In genomic region chr18:1026930-1027329, GRCh38 we compare ENCODE assay signal across 39 cellular contexts.
"Had no signal": no experiment of that assay in that cellular context is flagged by ENCODE, and none has a peak within 500 bp of the region (broad histone marks: within the 10 kb centered on the region; RNA-seq: fewer than 3 reads in every experiment).

No MANE protein-coding gene starts in this region.

- H3K27me3 ChIP-seq: adrenal gland, ascending aorta, body of pancreas, brain microvascular endothelial cell, cardiac muscle cell had no signal

- H3K4me1 Mint-ChIP-seq: activated naive CD4-positive, alpha-beta T cell treated with anti-CD3 and anti-CD28 coated beads, Interleukin-2, amount 10 ng/mL, durations not matched to agents 7 days and 5 days; activated naive CD4-positive, alpha-beta T cell treated with anti-CD3 and anti-CD28 coated beads, Interleukin-2, amount 50 U/mL, for 24 hours; activated naive CD8-positive, alpha-beta T cell treated with anti-CD3 and anti-CD28 coated beads for 36 hours; activated naive CD8-positive, alpha-beta T cell treated with anti-CD3 and anti-CD28 coated beads, Interleukin-2, amount 10 ng/mL, durations not matched to agents 7 days and 5 days; activated naive CD8-positive, alpha-beta T cell treated with anti-CD3 and anti-CD28 coated beads, Interleukin-2, amount 50 U/mL, for 24 hours; activated T-helper 17 cell treated with anti-CD3 and anti-CD28 coated beads, Interleukin-2, amount 50 U/mL, for 72 hours; brain; central memory CD8-positive, alpha-beta T cell had no signal

- DNase-seq: activated effector memory CD4-positive, alpha-beta T cell treated with anti-CD3 and anti-CD28 coated beads, Interleukin-2, amount 50 U/mL, for 16 hours; activated effector memory CD4-positive, alpha-beta T cell treated with Interleukin-2 at 50 U/mL for 16 hours; activated gamma-delta T cell; activated gamma-delta T cell treated with Interleukin-2 at 50 U/mL for 16 hours; activated naive CD4-positive, alpha-beta T cell; activated naive CD4-positive, alpha-beta T cell treated with anti-CD3 and anti-CD28 coated beads for 36 hours; activated naive CD4-positive, alpha-beta T cell treated with anti-CD3 and anti-CD28 coated beads, Interleukin-2, amount 10 ng/mL, durations not matched to agents 7 days and 5 days; activated naive CD4-positive, alpha-beta T cell treated with anti-CD3 and anti-CD28 coated beads, Interleukin-2, amount 50 U/mL, for 16 hours; activated naive CD4-positive, alpha-beta T cell treated with Interleukin-2 at 50 U/mL for 16 hours; activated naive CD8-positive, alpha-beta T cell treated with anti-CD3 and anti-CD28 coated beads for 36 hours; activated naive CD8-positive, alpha-beta T cell treated with anti-CD3 and anti-CD28 coated beads, Interleukin-2, amount 10 ng/mL, durations not matched to agents 7 days and 5 days; activated naive CD8-positive, alpha-beta T cell treated with anti-CD3 and anti-CD28 coated beads, Interleukin-2, amount 50 U/mL, for 24 hours; activated T-cell treated with anti-CD3 and anti-CD28 coated beads, Interleukin-2, amount 50 U/mL, for 1 hour; activated T-cell treated with anti-CD3 and anti-CD28 coated beads, Interleukin-2, amount 50 U/mL, for 24 hours; activated T-cell treated with anti-CD3 and anti-CD28 coated beads, Interleukin-2, amount 50 U/mL, for 4 hours; activated T-cell treated with anti-CD3 and anti-CD28 coated beads, Interleukin-2, amount 50 U/mL, for 48 hours; activated T-cell treated with anti-CD3 and anti-CD28 coated beads, Interleukin-2, amount 50 U/mL, for 72 hours; adrenal gland; amniotic stem cell; amygdala; anterior cingulate cortex; aorta; body of pancreas; brain microvascular endothelial cell; caudate nucleus; central memory CD4-positive, alpha-beta T cell; cerebellar nuclear complex had no signal

- FAIRE-seq: astrocyte, bronchial epithelial cell had no signal

- H3K9me3 ChIP-seq: adrenal gland, ascending aorta, body of pancreas had no signal

- ATAC-seq: activated naive CD4-positive, alpha-beta T cell treated with anti-CD3 and anti-CD28 coated beads, Interleukin-2, amount 50 U/mL, for 72 hours; activated naive CD8-positive, alpha-beta T cell treated with anti-CD3 and anti-CD28 coated beads, Interleukin-2, amount 50 U/mL, for 24 hours; activated T-cell treated with anti-CD3 and anti-CD28 coated beads, Interleukin-2, amount 50 U/mL, for 4 hours; activated T-cell treated with anti-CD3 and anti-CD28 coated beads, Interleukin-2, amount 50 U/mL, for 72 hours; activated T-helper 17 cell treated with anti-CD3 and anti-CD28 coated beads, Interleukin-2, amount 50 U/mL, for 72 hours; body of pancreas had no signal

- H3K4me1 ChIP-seq: adrenal gland, ascending aorta, body of pancreas had no signal

- H3K36me3 Mint-ChIP-seq: activated naive CD4-positive, alpha-beta T cell treated with anti-CD3 and anti-CD28 coated beads, Interleukin-2, amount 10 ng/mL, durations not matched to agents 7 days and 5 days; activated naive CD4-positive, alpha-beta T cell treated with anti-CD3 and anti-CD28 coated beads, Interleukin-2, amount 50 U/mL, for 24 hours; activated naive CD8-positive, alpha-beta T cell; activated naive CD8-positive, alpha-beta T cell treated with anti-CD3 and anti-CD28 coated beads for 36 hours; activated naive CD8-positive, alpha-beta T cell treated with anti-CD3 and anti-CD28 coated beads, Interleukin-2, amount 10 ng/mL, durations not matched to agents 7 days and 5 days; brain had no signal

- H3K4me3 ChIP-seq: adrenal gland, ascending aorta, body of pancreas, cardiac muscle cell had no signal

- H3K27me3 Mint-ChIP-seq: activated naive CD4-positive, alpha-beta T cell treated with anti-CD3 and anti-CD28 coated beads, Interleukin-2, amount 10 ng/mL, durations not matched to agents 7 days and 5 days; activated naive CD4-positive, alpha-beta T cell treated with anti-CD3 and anti-CD28 coated beads, Interleukin-2, amount 50 U/mL, for 24 hours; activated naive CD8-positive, alpha-beta T cell treated with anti-CD3 and anti-CD28 coated beads, Interleukin-2, amount 10 ng/mL, durations not matched to agents 7 days and 5 days; activated naive CD8-positive, alpha-beta T cell treated with anti-CD3 and anti-CD28 coated beads, Interleukin-2, amount 50 U/mL, for 24 hours; activated T-cell treated with anti-CD3 and anti-CD28 coated beads, Interleukin-2, amount 50 U/mL, for 24 hours; activated T-helper 17 cell treated with anti-CD3 and anti-CD28 coated beads, Interleukin-2, amount 50 U/mL, for 72 hours; central memory CD8-positive, alpha-beta T cell had no signal

- H3K4me3 Mint-ChIP-seq: activated naive CD4-positive, alpha-beta T cell treated with anti-CD3 and anti-CD28 coated beads for 36 hours; activated naive CD4-positive, alpha-beta T cell treated with anti-CD3 and anti-CD28 coated beads, Interleukin-2, amount 10 ng/mL, durations not matched to agents 7 days and 5 days; activated naive CD4-positive, alpha-beta T cell treated with anti-CD3 and anti-CD28 coated beads, Interleukin-2, amount 50 U/mL, for 24 hours; activated naive CD8-positive, alpha-beta T cell; activated naive CD8-positive, alpha-beta T cell treated with anti-CD3 and anti-CD28 coated beads for 36 hours; activated naive CD8-positive, alpha-beta T cell treated with anti-CD3 and anti-CD28 coated beads, Interleukin-2, amount 10 ng/mL, durations not matched to agents 7 days and 5 days; activated naive CD8-positive, alpha-beta T cell treated with anti-CD3 and anti-CD28 coated beads, Interleukin-2, amount 50 U/mL, for 24 hours; activated T-cell treated with anti-CD3 and anti-CD28 coated beads, Interleukin-2, amount 50 U/mL, for 24 hours; activated T-cell treated with anti-CD3 and anti-CD28 coated beads, Interleukin-2, amount 50 U/mL, for 4 hours; activated T-cell treated with anti-CD3 and anti-CD28 coated beads, Interleukin-2, amount 50 U/mL, for 72 hours; activated T-helper 1 cell treated with anti-CD3 and anti-CD28 coated beads, Interleukin-12 subunit alpha, Interleukin-12 subunit beta, Interleukin-2, Interleukin-4 antibody, amounts not matched to agents 30 ng/mL and 10 ng/mL and 1 ng/mL, durations not matched to agents 14 hours and 24 hours and 36 hours; activated T-helper 17 cell treated with anti-CD3 and anti-CD28 coated beads, Interleukin-2, amount 50 U/mL, for 72 hours; brain; central memory CD8-positive, alpha-beta T cell had no signal

- H3K27ac Mint-ChIP-seq: activated naive CD4-positive, alpha-beta T cell treated with anti-CD3 and anti-CD28 coated beads for 36 hours; activated naive CD4-positive, alpha-beta T cell treated with anti-CD3 and anti-CD28 coated beads, Interleukin-2, amount 10 ng/mL, durations not matched to agents 7 days and 5 days; activated naive CD4-positive, alpha-beta T cell treated with anti-CD3 and anti-CD28 coated beads, Interleukin-2, amount 50 U/mL, for 24 hours; activated naive CD4-positive, alpha-beta T cell treated with anti-CD3 and anti-CD28 coated beads, Interleukin-2, amount 50 U/mL, for 72 hours; activated naive CD8-positive, alpha-beta T cell; activated naive CD8-positive, alpha-beta T cell treated with anti-CD3 and anti-CD28 coated beads for 36 hours; activated naive CD8-positive, alpha-beta T cell treated with anti-CD3 and anti-CD28 coated beads, Interleukin-2, amount 10 ng/mL, durations not matched to agents 7 days and 5 days; activated naive CD8-positive, alpha-beta T cell treated with anti-CD3 and anti-CD28 coated beads, Interleukin-2, amount 50 U/mL, for 24 hours; activated T-cell treated with anti-CD3 and anti-CD28 coated beads, Interleukin-2, amount 50 U/mL, for 24 hours; activated T-cell treated with anti-CD3 and anti-CD28 coated beads, Interleukin-2, amount 50 U/mL, for 72 hours; activated T-helper 1 cell treated with anti-CD3 and anti-CD28 coated beads, Interleukin-12 subunit alpha, Interleukin-12 subunit beta, Interleukin-2, Interleukin-4 antibody, amounts not matched to agents 30 ng/mL and 10 ng/mL and 1 ng/mL, durations not matched to agents 14 hours and 24 hours and 36 hours; activated T-helper 17 cell treated with anti-CD3 and anti-CD28 coated beads, Interleukin-2, amount 50 U/mL, for 72 hours; activated T-helper 2 cell treated with anti-CD3 and anti-CD28 coated beads, Interferon-gamma antibody, Interleukin-2, Interleukin-4, amounts not matched to agents 10 μg/mL and 5 μg/mL and 100 μg/mL, durations not matched to agents 14 hours and 24 hours and 36 hours; brain had no signal

- H3K27ac ChIP-seq: adrenal gland, ascending aorta, body of pancreas, brain microvascular endothelial cell, cardiac muscle cell had no signal

- H3K36me3 ChIP-seq: adrenal gland, ascending aorta, brain microvascular endothelial cell, cardiac muscle cell had no signal
